11 cellular contexts compared by ENCODE assay signal in genomic region chr12:116532428-116532827, GRCh38. TPM values are rescaled to one million over a fixed set of nuclear protein-coding genes. Genes with fewer than 3 reads are reported as not detected.
A peak's percentile ranks its signal among the peaks of the same experiment; 100 is the strongest.
DNase-seq lines count a peak whose midpoint lies in the region; ATAC-seq and TF ChIP-seq lines count a peak whose summit lies in the region.
"Had no signal": no experiment of that assay in that cellular context is flagged by ENCODE, and none has a peak within 500 bp of the region (broad histone marks: within the 10 kb centered on the region; RNA-seq: fewer than 3 reads in every experiment).

No MANE protein-coding gene starts in this region.

- H3K36me3 Mint-ChIP-seq in activated naive CD8-positive, alpha-beta T cell treated with anti-CD3 and anti-CD28 coated beads for 36 hours = no peaks in the 10 kb centered on the region
- no peaks in the 10 kb centered on the region for H3K36me3 Mint-ChIP-seq in natural killer cell treated with Interleukin-12 subunit alpha and Interleukin-12 subunit beta and Interleukin-15 and Interleukin-18, amount 100 ng/mL, for 72 hours

- TF ChIP-seq CTCF in HCT116 (IDR thresholded peaks at IDR 0.05 in 2 of 3, conservative IDR thresholded peaks at IDR 0.05 in 1 of 3; ENCODE audit: borderline replicate concordance in 1 of 3, insufficient read depth in 1 of 3, low read depth in 2 of 3, low read length in 2 of 3) = peak in 1 of 3 experiments; percentile 44; a peak in 2 of 6 replicates
- no peak for TF ChIP-seq CTCF in upper lobe of left lung (IDR thresholded peaks at IDR 0.05)

- H2AFZ ChIP-seq in HCT116 (ENCODE audit: low read depth, low read length, poor library complexity, severe bottlenecking) = no peak overlapping the region

- no peak for TF ChIP-seq RAD21 in HCT116 (IDR thresholded peaks at IDR 0.05; ENCODE audit: low read depth)

- no peak overlapping the region for H3K27ac ChIP-seq in BLaER1 treated with 17β-estradiol and CSF1 and Interleukin-3, amounts not matched to agents 10 nM and 100 nM
- H3K27ac ChIP-seq in HCT116 (ENCODE audit: low read depth, low read length) (peak overlapping the region; percentile 83), upper lobe of left lung (no peak overlapping the region)
- H3K27ac ChIP-seq: right lobe of liver, upper lobe of right lung had no signal

- no peaks in the 10 kb centered on the region for H3K36me3 ChIP-seq in BLaER1 treated with 17β-estradiol and CSF1 and Interleukin-3, amounts not matched to agents 10 nM and 100 nM
- H3K36me3 ChIP-seq in HCT116 (ENCODE audit: control insufficient read depth in 1 of 2, insufficient read depth in 2 of 2, low read length in 2 of 2) (no peaks in the 10 kb centered on the region), upper lobe of left lung (no peaks in the 10 kb centered on the region)
- H3K36me3 ChIP-seq: heart left ventricle, right lobe of liver, upper lobe of right lung had no signal

- POLR2A ChIA-PET in HCT116 (lab: Charles Lee) = interaction anchor here (0.8 kb wide), 1 partner anchor 25 kb away, joined by 4 read pairs; no protein-coding TSS in a partner anchor

- intact Hi-C loops in HCT116 (cut with micrococcal nuclease) = loop anchor here (2.0 kb wide), 1 partner anchor 98 kb away; no protein-coding TSS in a partner anchor

- H3K9me3 ChIP-seq in BLaER1 treated with 17β-estradiol and CSF1 and Interleukin-3, amounts not matched to agents 10 nM and 100 nM (replicated peaks in 1 of 11) = no peaks in the 10 kb centered on the region
- no peaks in the 10 kb centered on the region for H3K9me3 ChIP-seq in HCT116 (ENCODE audit: control insufficient read depth in 1 of 2, insufficient read depth in 1 of 2, low read depth in 1 of 2, low read length in 2 of 2)
- no peaks in the 10 kb centered on the region for H3K9me3 ChIP-seq in upper lobe of left lung
- H3K9me3 ChIP-seq: heart left ventricle, right lobe of liver, upper lobe of right lung had no signal

- DNase-seq in HCT116 (ENCODE audit: low read depth, low spot score) (no peak), NCI-H2107 treated with DMSO at 0.1 percent for 48 hours (lab: John Stamatoyannopoulos, UW; ENCODE audit: unreplicated experiment) (no peak), NCI-H1105 treated with DMSO at 0.1 percent for 48 hours (lab: John Stamatoyannopoulos, UW) (no peak), upper lobe of left lung (no peak), GDM1 (lab: John Stamatoyannopoulos, UW) (no peak)
- no peak for DNase-seq in activated naive CD8-positive, alpha-beta T cell treated with anti-CD3 and anti-CD28 coated beads for 36 hours
- DNase-seq in natural killer cell treated with Interleukin-12 subunit alpha and Interleukin-12 subunit beta and Interleukin-15 and Interleukin-18, amount 100 ng/mL, for 72 hours (ENCODE audit: low spot score) = no peak

- CTCF ChIA-PET in HCT116 (lab: Charles Lee) = no interaction called here

- no peaks in the 10 kb centered on the region for H3K9me3 Mint-ChIP-seq in activated naive CD8-positive, alpha-beta T cell treated with anti-CD3 and anti-CD28 coated beads for 36 hours
- H3K9me3 Mint-ChIP-seq in natural killer cell treated with Interleukin-12 subunit alpha and Interleukin-12 subunit beta and Interleukin-15 and Interleukin-18, amount 100 ng/mL, for 72 hours = no peaks in the 10 kb centered on the region

- H3K79me2 ChIP-seq in HCT116 (ENCODE audit: insufficient read depth, low read length) = peaks cover 17% of the 10 kb centered on the region

- no peak overlapping the region; a peak in 1 of 22 replicates for H3K9ac ChIP-seq in BLaER1 treated with 17β-estradiol and CSF1 and Interleukin-3, amounts not matched to agents 10 nM and 100 nM
- no peak overlapping the region for H3K9ac ChIP-seq in HCT116 (ENCODE audit: low read length)

- WGBS in upper lobe of left lung, 2 donors = 69 to 79% methylated on average over 4 of the region's 4 CpGs

- H3K4me3 Mint-ChIP-seq in activated naive CD8-positive, alpha-beta T cell treated with anti-CD3 and anti-CD28 coated beads for 36 hours = peak overlapping the region; percentile 79
- H3K4me3 Mint-ChIP-seq in natural killer cell treated with Interleukin-12 subunit alpha and Interleukin-12 subunit beta and Interleukin-15 and Interleukin-18, amount 100 ng/mL, for 72 hours = peak overlapping the region; percentile 78

- no peak overlapping the region for H3K27ac Mint-ChIP-seq in activated naive CD8-positive, alpha-beta T cell treated with anti-CD3 and anti-CD28 coated beads for 36 hours
- H3K27ac Mint-ChIP-seq in natural killer cell treated with Interleukin-12 subunit alpha and Interleukin-12 subunit beta and Interleukin-15 and Interleukin-18, amount 100 ng/mL, for 72 hours = no peak overlapping the region

- H4K20me1 ChIP-seq in BLaER1 treated with 17β-estradiol and CSF1 and Interleukin-3, amounts not matched to agents 10 nM and 100 nM = no peaks in the 10 kb centered on the region
- H4K20me1 ChIP-seq in HCT116 (ENCODE audit: insufficient read depth) = no peaks in the 10 kb centered on the region

- H3K9me2 ChIP-seq in HCT116 (ENCODE audit: insufficient read depth) = no peaks in the 10 kb centered on the region

- no peaks in the 10 kb centered on the region for H3K27me3 Mint-ChIP-seq in activated naive CD8-positive, alpha-beta T cell treated with anti-CD3 and anti-CD28 coated beads for 36 hours
- peaks cover 23 to 24% of the 10 kb centered on the region in 2 donors for H3K27me3 Mint-ChIP-seq in natural killer cell treated with Interleukin-12 subunit alpha and Interleukin-12 subunit beta and Interleukin-15 and Interleukin-18, amount 100 ng/mL, for 72 hours

- no peaks in the 10 kb centered on the region for H3K27me3 ChIP-seq in BLaER1 treated with 17β-estradiol and CSF1 and Interleukin-3, amounts not matched to agents 10 nM and 100 nM
- H3K27me3 ChIP-seq in HCT116 (ENCODE audit: insufficient read depth, low read length) (no peaks in the 10 kb centered on the region), upper lobe of left lung (no peaks in the 10 kb centered on the region)
- H3K27me3 ChIP-seq: right lobe of liver, upper lobe of right lung had no signal

- no peak for ATAC-seq in HCT116
- no peak for ATAC-seq in natural killer cell treated with Interleukin-12 subunit alpha and Interleukin-12 subunit beta and Interleukin-15 and Interleukin-18, amount 100 ng/mL, for 72 hours
- ATAC-seq in upper lobe of left lung (ENCODE audit: low FRiP score in 2 of 2) = no peak

- RAD21 ChIA-PET in HCT116 (lab: Charles Lee; ENCODE audit: low non-redundant PET in 1 of 2, low total read pairs in 2 of 2, uncharacterized antibody in 2 of 2, unreplicated experiment in 2 of 2) = no interaction called here

- H3K4me2 ChIP-seq in BLaER1 treated with 17β-estradiol and CSF1 and Interleukin-3, amounts not matched to agents 10 nM and 100 nM = peak overlapping the region; percentile 76 to 96 (median 93)
- H3K4me2 ChIP-seq in HCT116 (ENCODE audit: low read length) = peak overlapping the region; percentile 99

- peaks cover 18 to 51% (median 26%) of the 10 kb centered on the region in 10 experiments for H3K4me1 ChIP-seq in BLaER1 treated with 17β-estradiol and CSF1 and Interleukin-3, amounts not matched to agents 10 nM and 100 nM
- peaks cover 61 to 89% of the 10 kb centered on the region in 2 experiments for H3K4me1 ChIP-seq in HCT116 (ENCODE audit: control insufficient read depth in 1 of 2, insufficient read depth in 2 of 2, low read length in 2 of 2)
- peaks cover 15 to 24% (median 20%) of the 10 kb centered on the region in 4 donors for H3K4me1 ChIP-seq in upper lobe of left lung

- H3K4me3 ChIP-seq in BLaER1 treated with 17β-estradiol and CSF1 and Interleukin-3, amounts not matched to agents 10 nM and 100 nM = no peak overlapping the region
- H3K4me3 ChIP-seq in HCT116 (replicated peaks in 1 of 2; ENCODE audit: low read depth in 1 of 2, low read length in 2 of 2) = no peak overlapping the region
- no peak overlapping the region for H3K4me3 ChIP-seq in upper lobe of left lung

- H3K4me1 Mint-ChIP-seq in activated naive CD8-positive, alpha-beta T cell treated with anti-CD3 and anti-CD28 coated beads for 36 hours = peaks cover 29% of the 10 kb centered on the region
- H3K4me1 Mint-ChIP-seq in natural killer cell treated with Interleukin-12 subunit alpha and Interleukin-12 subunit beta and Interleukin-15 and Interleukin-18, amount 100 ng/mL, for 72 hours (ENCODE audit: low read depth in 2 of 2) = peaks cover 19 to 28% of the 10 kb centered on the region in 2 donors

- no peak for TF ChIP-seq EP300 in upper lobe of left lung (IDR thresholded peaks at IDR 0.05)

- no TSS peak for BruUV-seq in HCT116 (replicated peaks; lab: Mats Ljungman, UMichigan)

- TF ChIP-seq POLR2A in HCT116 (IDR thresholded peaks at IDR 0.05; ENCODE audit: borderline replicate concordance, extremely low read depth, insufficient read depth, insufficient read length) (no peak), upper lobe of left lung (IDR thresholded peaks at IDR 0.05) (no peak)

TF ChIP-seq in HCT116, 20 proteins besides CTCF, POLR2A, EP300 and RAD21 (continues in another document):
- TF ChIP-seq YY1 (IDR thresholded peaks at IDR 0.05; ENCODE audit: extremely low read depth, insufficient replicate concordance, low read depth, low read length) = no peak
- no peak for TF ChIP-seq CBX3 (IDR thresholded peaks at IDR 0.05; ENCODE audit: low read depth)
- no peak for TF ChIP-seq ELF1 (IDR thresholded peaks at IDR 0.05; ENCODE audit: borderline replicate concordance, low read depth)
- TF ChIP-seq ZNF274 (IDR thresholded peaks at IDR 0.05; ENCODE audit: low read depth, low read length) = no peak
- TF ChIP-seq EGR1 (IDR thresholded peaks at IDR 0.05; ENCODE audit: low read depth) = no peak
- TF ChIP-seq SP1 (IDR thresholded peaks at IDR 0.05; ENCODE audit: low read depth) = no peak
- no peak for TF ChIP-seq POLR2AphosphoS5 (IDR thresholded peaks at IDR 0.05; ENCODE audit: low read depth, low read length)
- TF ChIP-seq TCF7L2 (IDR thresholded peaks at IDR 0.05; ENCODE audit: borderline replicate concordance, extremely low read depth, insufficient read depth, insufficient read length) = no peak
- no peak for TF ChIP-seq SRF (IDR thresholded peaks at IDR 0.05; ENCODE audit: low read depth)
- TF ChIP-seq MAX (IDR thresholded peaks at IDR 0.05) = no peak
- TF ChIP-seq EZH2 (IDR thresholded peaks at IDR 0.05) = no peak

RNA-seq across cellular contexts. Expression of gene MAP1LC3B2, which starts 26.8 kb away (rescaled TPM):
- total RNA-seq in HCT116 (2021; ENCODE audit: unreplicated experiment) = 4.7 TPM
- polyA plus RNA-seq in HCT116 (2012) = 12.0 and 15.5 TPM in 2 replicates
- total RNA-seq in activated naive CD8-positive, alpha-beta T cell treated with anti-CD3 and anti-CD28 coated beads for 36 hours = 1 to 10 TPM in 1 of 2 experiments, under 1 TPM in 1; 0.74 to 1.7 TPM
- total RNA-seq in natural killer cell treated with Interleukin-12 subunit alpha and Interleukin-12 subunit beta and Interleukin-15 and Interleukin-18, amount 100 ng/mL, for 72 hours = 1 to 10 TPM; 1.2 to 2.8 TPM
- total RNA-seq in upper lobe of left lung = 1 to 10 TPM in 4 of 6 donors, not detected in 2; 1.5 to 5.7 (median 2.5) TPM
- total RNA-seq: upper lobe of right lung had no signal
